In genomic region chr15:60077581-60078359, GRCh38 we compare ENCODE assay signal across 15 cellular contexts.
DNase-seq lines count a peak whose midpoint lies in the region; ATAC-seq, FAIRE-seq and TF ChIP-seq lines count a peak whose summit lies in the region.
"Had no signal": no experiment of that assay in that cellular context is flagged by ENCODE, and none has a peak within 500 bp of the region (broad histone marks: within the 10 kb centered on the region; RNA-seq: fewer than 3 reads in every experiment).

No MANE protein-coding gene starts in this region.

- H3K4me1 ChIP-seq in DND-41 (ENCODE audit: insufficient read depth, low read length) (peaks cover 24% of the 10 kb centered on the region), small intestine (ENCODE audit: control insufficient read depth in 2 of 2, insufficient read depth in 1 of 2, low read depth in 1 of 2, low read length in 1 of 2) (no peaks in the 10 kb centered on the region)
- H3K4me1 ChIP-seq: BE2C had no signal

- H3K36me3 Mint-ChIP-seq in nephron progenitor cell (ENCODE audit: low read depth) = no peaks in the 10 kb centered on the region

- H3K9me3 ChIP-seq in DND-41 (ENCODE audit: insufficient read depth, low read length, severe bottlenecking) (no peaks in the 10 kb centered on the region), small intestine (ENCODE audit: control insufficient read depth, low read depth) (no peaks in the 10 kb centered on the region)
- H3K9me3 ChIP-seq: BE2C had no signal

- peaks cover 3% of the 10 kb centered on the region for H3K27me3 Mint-ChIP-seq in nephron progenitor cell (ENCODE audit: low read depth, poor library complexity)

- no peaks in the 10 kb centered on the region for H3K27me3 ChIP-seq in DND-41 (ENCODE audit: insufficient read depth, low read length, poor library complexity)
- peaks cover 0 to 5% of the 10 kb centered on the region in 2 donors for H3K27me3 ChIP-seq in small intestine (ENCODE audit: control insufficient read depth in 2 of 2, insufficient read depth in 2 of 2, low read length in 2 of 2)

- peak overlapping the region; percentile 6 for H3K27ac Mint-ChIP-seq in nephron progenitor cell

- H3K4me1 Mint-ChIP-seq in nephron progenitor cell = peaks cover 77% of the 10 kb centered on the region

- H3K9ac ChIP-seq in DND-41 (ENCODE audit: low read depth, low read length) = no peak overlapping the region

- H3K36me3 ChIP-seq in DND-41 (ENCODE audit: insufficient read depth, low read length) (no peaks in the 10 kb centered on the region), small intestine (ENCODE audit: control insufficient read depth in 2 of 2, insufficient read depth in 2 of 2, low read length in 2 of 2) (no peaks in the 10 kb centered on the region)
- H3K36me3 ChIP-seq: BE2C had no signal

- H3K79me2 ChIP-seq in DND-41 (ENCODE audit: insufficient read depth, low read length) = no peaks in the 10 kb centered on the region

- TF ChIP-seq CTCF in DND-41 (IDR thresholded peaks at IDR 0.05; ENCODE audit: borderline replicate concordance, extremely low read depth, low read length, poor library complexity, severe bottlenecking) = no peak
- no peak for TF ChIP-seq CTCF in nephron progenitor cell (IDR thresholded peaks at IDR 0.05)

- ATAC-seq in DND-41 (ENCODE audit: insufficient read depth, low read depth) (peak; percentile 60), HG03139 (IDR thresholded peaks at IDR 0.05; ENCODE audit: unreplicated experiment) (no peak)
- ATAC-seq: GM12878 had no signal

- H2AFZ ChIP-seq in DND-41 (ENCODE audit: low read depth, low read length) = peak overlapping the region; percentile 26

- H3K4me3 Mint-ChIP-seq in nephron progenitor cell = no peak overlapping the region

- H3K9me3 Mint-ChIP-seq in nephron progenitor cell = no peaks in the 10 kb centered on the region

- H3K27ac ChIP-seq in DND-41 (ENCODE audit: low read length) (no peak overlapping the region; the same call in 1 of the 2 replicates), small intestine (ENCODE audit: low read depth in 1 of 2, low read length in 1 of 2) (no peak overlapping the region)

- no peak overlapping the region for H3K4me3 ChIP-seq in DND-41 (ENCODE audit: low read depth in 1 of 2, low read length in 2 of 2)
- H3K4me3 ChIP-seq in Jurkat, Clone E6-1 (ENCODE audit: low read length) = no peak overlapping the region
- no peak overlapping the region for H3K4me3 ChIP-seq in small intestine (ENCODE audit: low read depth in 1 of 2, low read length in 2 of 2)
- H3K4me3 ChIP-seq: GM12878 had no signal

- peak; percentile 29 for DNase-seq in DND-41
- DNase-seq in Jurkat, Clone E6-1 (ENCODE audit: low read depth, low spot score) = peak; percentile 87
- peak; percentile 67 for DNase-seq in activated CD8-positive, alpha-beta memory T cell treated with anti-CD3 and anti-CD28 coated beads, Interleukin-2, amount 50 U/mL, for 48 hours
- DNase-seq in nephron progenitor cell = no peak
- DNase-seq in small intestine = no peak
- DNase-seq in foreskin melanocyte = no peak
- DNase-seq in DMS53 treated with DMSO at 0.1 percent for 48 hours (lab: John Stamatoyannopoulos, UW; ENCODE audit: unreplicated experiment) = no peak
- DNase-seq: BE2C; effector CD4-positive, alpha-beta T cell; IMR-90; NCI-H1105; NCI-H524 had no signal

- FAIRE-seq in small intestine (lab: Jason Lieb, UNC) = no peak
- FAIRE-seq: GM12878, islet of Langerhans had no signal

- H4K20me1 ChIP-seq in DND-41 (ENCODE audit: insufficient read depth, low read length) = no peaks in the 10 kb centered on the region

- no peak overlapping the region for H3K4me2 ChIP-seq in DND-41 (ENCODE audit: insufficient read depth, low read length)

- WGBS in small intestine, 3 donors = 70 to 76% (median 74%) methylated on average over 11 of the region's 11 CpGs

Comparison
In these comparisons a context has a peak if more than half of its experiments do, and no peak if none do; other contexts are left out.
1. DNase-seq: peak in DND-41 (single experiment), Jurkat, Clone E6-1 (single experiment) and activated CD8-positive, alpha-beta memory T cell treated with anti-CD3 and anti-CD28 coated beads, Interleukin-2, amount 50 U/mL, for 48 hours (single experiment); none in nephron progenitor cell (single experiment), small intestine (single experiment), foreskin melanocyte (single experiment) and DMS53 treated with DMSO at 0.1 percent for 48 hours (single experiment).